29 cellular contexts compared by ENCODE assay signal in genomic region chr14:85399196-85399595, GRCh38.
DNase-seq lines count a peak whose midpoint lies in the region; ATAC-seq and TF ChIP-seq lines count a peak whose summit lies in the region.
"Had no signal": no experiment of that assay in that cellular context is flagged by ENCODE, and none has a peak within 500 bp of the region (broad histone marks: within the 10 kb centered on the region; RNA-seq: fewer than 3 reads in every experiment).

No MANE protein-coding gene starts in this region.

- peak overlapping the region in 1 of 2 experiments; percentile 22; a peak in 2 of 4 replicates for H3K27ac ChIP-seq in SK-N-SH (ENCODE audit: low read depth in 2 of 2, low read length in 1 of 2)
- H3K27ac ChIP-seq: BLaER1 treated with 17β-estradiol and CSF1 and Interleukin-3, amounts not matched to agents 10 nM and 100 nM; heart right ventricle; neutrophil; psoas muscle; SK-N-MC; thoracic aorta had no signal

- H3K4me2 ChIP-seq in SK-N-SH: no peak overlapping the region

- no peaks in the 10 kb centered on the region for H3K79me2 ChIP-seq in SK-N-SH (ENCODE audit: insufficient read depth)

- no peaks in the 10 kb centered on the region for H4K20me1 ChIP-seq in SK-N-SH (ENCODE audit: insufficient read depth)
- H4K20me1 ChIP-seq: BLaER1 treated with 17β-estradiol and CSF1 and Interleukin-3, amounts not matched to agents 10 nM and 100 nM had no signal

- POLR2A ChIA-PET in SK-N-SH (lab: Yijun Ruan, JAX): no interaction called here

- no peaks in the 10 kb centered on the region for H3K9me2 ChIP-seq in SK-N-SH

- 0 out of 4 replicates have a peak, but pooled peaks cover 0 to 3% of the 10 kb centered on the region in 2 experiments for H3K4me1 ChIP-seq in SK-N-SH (ENCODE audit: control insufficient read depth in 1 of 2, insufficient read depth in 2 of 2, low read depth in 1 of 2, low read length in 1 of 2)
- H3K4me1 ChIP-seq: psoas muscle had no signal

- H3K9ac ChIP-seq in SK-N-SH: no peak overlapping the region
- H3K9ac ChIP-seq: BLaER1 treated with 17β-estradiol and CSF1 and Interleukin-3, amounts not matched to agents 10 nM and 100 nM had no signal

- H2AFZ ChIP-seq in SK-N-SH (ENCODE audit: low read depth): 0 out of 2 replicates have a peak overlapping the region, but pooled peaks have one; percentile 36

- CTCF ChIA-PET in SK-N-SH (lab: Yijun Ruan, JAX): no interaction called here

- no peaks in the 10 kb centered on the region for H3K27me3 ChIP-seq in SK-N-SH (ENCODE audit: insufficient read depth)
- H3K27me3 ChIP-seq: BLaER1 treated with 17β-estradiol and CSF1 and Interleukin-3, amounts not matched to agents 10 nM and 100 nM; heart right ventricle; neutrophil had no signal

- H3K4me3 ChIP-seq in SK-N-SH (ENCODE audit: low read depth in 2 of 2, low read length in 1 of 2) (no peak overlapping the region), retinal pigment epithelial cell (ENCODE audit: low read length) (no peak overlapping the region)
- H3K4me3 ChIP-seq: BLaER1 treated with 17β-estradiol and CSF1 and Interleukin-3, amounts not matched to agents 10 nM and 100 nM; HAP-1; heart right ventricle; psoas muscle; SK-N-MC; thoracic aorta had no signal

- H3K36me3 ChIP-seq in SK-N-SH (replicated peaks in 1 of 2; ENCODE audit: control insufficient read depth in 1 of 2, insufficient read depth in 2 of 2, low read length in 1 of 2): no peaks in the 10 kb centered on the region
- H3K36me3 ChIP-seq: BLaER1 treated with 17β-estradiol and CSF1 and Interleukin-3, amounts not matched to agents 10 nM and 100 nM; HAP-1; heart right ventricle; neutrophil; thoracic aorta had no signal

- TF ChIP-seq RAD21 in SK-N-SH (IDR thresholded peaks at IDR 0.05; ENCODE audit: low read length): no peak

- H3K9me3 ChIP-seq in SK-N-SH: no peaks in the 10 kb centered on the region
- H3K9me3 ChIP-seq: BLaER1 treated with 17β-estradiol and CSF1 and Interleukin-3, amounts not matched to agents 10 nM and 100 nM; HAP-1; heart right ventricle; neutrophil; psoas muscle; thoracic aorta had no signal

- DNase-seq in AG20443 (ENCODE audit: low spot score) (peak; percentile 22), SK-N-SH (no peak), fibroblast of peridontal ligament (ENCODE audit: extremely low read depth) (peak; percentile 30), retinal pigment epithelial cell (ENCODE audit: low read depth) (peak; percentile 87), amniotic stem cell (lab: John Stamatoyannopoulos, UW) (no peak)
- no peak for DNase-seq in activated CD4-positive, alpha-beta T cell treated with anti-CD3 and anti-CD28 coated beads for 4 hours
- DNase-seq in activated CD4-positive, alpha-beta T cell treated with anti-CD3 and anti-CD28 coated beads for 48 hours: no peak
- DNase-seq: activated CD4-positive, CD25-positive, alpha-beta regulatory T cell treated with anti-CD3 and anti-CD28 coated beads, Interleukin-2, amount 50 U/mL, for 72 hours; activated CD8-positive, alpha-beta T cell treated with anti-CD3 and anti-CD28 coated beads for 36 hours; cerebellar nuclear complex; DMS53; GDM1; heart right ventricle; KG1; left colon; naive B cell; NCI-H1436 treated with DMSO at 0.1 percent for 48 hours; NCI-H748 treated with DMSO at 0.1 percent for 48 hours; psoas muscle; RPMI8226; stimulated activated naive CD8-positive, alpha-beta T cell treated with anti-CD3 and anti-CD28 coated beads, Interleukin-15, Interleukin-2, amounts not matched to agents 100 U/mL and 50 U/mL, for 24 hours; T-helper 17 cell had no signal

- TF ChIP-seq EP300 in SK-N-SH (IDR thresholded peaks at IDR 0.05; ENCODE audit: borderline replicate concordance in 1 of 2, low read depth in 1 of 2, low read length in 1 of 2): no peak

- WGBS in SK-N-SH (ENCODE audit: low lambda C conversion rate): 39% methylated on average over 2 of the region's 2 CpGs

- no peak for ATAC-seq in HG03196 (IDR thresholded peaks at IDR 0.05; ENCODE audit: unreplicated experiment)
- ATAC-seq: activated CD8-positive, alpha-beta T cell treated with anti-CD3 and anti-CD28 coated beads for 36 hours; activated naive CD4-positive, alpha-beta T cell treated with anti-CD3 and anti-CD28 coated beads, Interleukin-2, amount 50 U/mL, for 72 hours; heart right ventricle; left colon; psoas muscle; stimulated activated naive CD8-positive, alpha-beta T cell treated with anti-CD3 and anti-CD28 coated beads, Interleukin-15, Interleukin-2, amounts not matched to agents 100 U/mL and 50 U/mL, for 24 hours; T-helper 17 cell had no signal

- TF ChIP-seq CTCF in SK-N-SH (IDR thresholded peaks at IDR 0.05) (no peak), retinal pigment epithelial cell (conservative IDR thresholded peaks at IDR 0.05; ENCODE audit: low read depth, low read length) (no peak)

- H3F3A ChIP-seq in SK-N-SH (replicated peaks; ENCODE audit: insufficient read depth): no peaks in the 10 kb centered on the region

TF ChIP-seq in SK-N-SH, 30 proteins besides CTCF, POLR2A, EP300 and RAD21:
- TF ChIP-seq FOXJ3 (CRISPR knock-in tag; IDR thresholded peaks at IDR 0.05) (no peak), TAF1 (IDR thresholded peaks at IDR 0.05; ENCODE audit: borderline replicate concordance, low read depth, low read length) (no peak), RFX5 (IDR thresholded peaks at IDR 0.05; ENCODE audit: low read length) (no peak), FOSL2 (IDR thresholded peaks at IDR 0.05; ENCODE audit: borderline replicate concordance, low read depth) (no peak), GABPA (IDR thresholded peaks at IDR 0.05; ENCODE audit: low read depth) (no peak), SIN3A (IDR thresholded peaks at IDR 0.05; ENCODE audit: borderline replicate concordance, low read depth, low read length) (no peak), RCOR1 (IDR thresholded peaks at IDR 0.05; ENCODE audit: low read length) (no peak), FOXM1 (IDR thresholded peaks at IDR 0.05; ENCODE audit: low read depth) (no peak), NRF1 (IDR thresholded peaks at IDR 0.05; ENCODE audit: low read depth, low read length) (no peak), JUND (IDR thresholded peaks at IDR 0.05) (no peak), NFIC (IDR thresholded peaks at IDR 0.05; ENCODE audit: borderline replicate concordance) (no peak)
- TF ChIP-seq, protein P1, sequence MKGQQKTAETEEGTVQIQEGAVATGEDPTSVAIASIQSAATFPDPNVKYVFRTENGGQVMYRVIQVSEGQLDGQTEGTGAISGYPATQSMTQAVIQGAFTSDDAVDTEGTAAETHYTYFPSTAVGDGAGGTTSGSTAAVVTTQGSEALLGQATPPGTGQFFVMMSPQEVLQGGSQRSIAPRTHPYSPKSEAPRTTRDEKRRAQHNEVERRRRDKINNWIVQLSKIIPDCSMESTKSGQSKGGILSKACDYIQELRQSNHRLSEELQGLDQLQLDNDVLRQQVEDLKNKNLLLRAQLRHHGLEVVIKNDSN (IDR thresholded peaks at IDR 0.05; ENCODE audit: borderline replicate concordance, low read depth): no peak
- TF ChIP-seq, protein P2, sequence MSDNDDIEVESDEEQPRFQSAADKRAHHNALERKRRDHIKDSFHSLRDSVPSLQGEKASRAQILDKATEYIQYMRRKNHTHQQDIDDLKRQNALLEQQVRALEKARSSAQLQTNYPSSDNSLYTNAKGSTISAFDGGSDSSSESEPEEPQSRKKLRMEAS (IDR thresholded peaks at IDR 0.05; ENCODE audit: low read depth): no peak

Comparison
In these comparisons a context has a peak if more than half of its experiments do, and no peak if none do; other contexts are left out.
1. DNase-seq: peak in AG20443 (single experiment), fibroblast of peridontal ligament (single experiment) and retinal pigment epithelial cell (single experiment); none in SK-N-SH (single experiment), activated CD4-positive, alpha-beta T cell treated with anti-CD3 and anti-CD28 coated beads for 4 hours (0 of 2), activated CD4-positive, alpha-beta T cell treated with anti-CD3 and anti-CD28 coated beads for 48 hours (single experiment) and amniotic stem cell (single experiment).